In genomic region chrX:7077910-7078245, GRCh38 we compare ENCODE assay signal across 16 cellular contexts.
DNase-seq lines count a peak whose midpoint lies in the region; TF ChIP-seq lines count a peak whose summit lies in the region.
"Had no signal": no experiment of that assay in that cellular context is flagged by ENCODE, and none has a peak within 500 bp of the region (broad histone marks: within the 10 kb centered on the region; RNA-seq: fewer than 3 reads in every experiment).

No MANE protein-coding gene starts in this region.

- H3K4me3 ChIP-seq in BLaER1: no peak overlapping the region
- H3K4me3 ChIP-seq in BLaER1 treated with 17β-estradiol and CSF1 and Interleukin-3, amounts not matched to agents 10 nM and 100 nM: no peak overlapping the region; a peak in 1 of 20 replicates
- H3K4me3 ChIP-seq in lower leg skin (ENCODE audit: low read depth, poor library complexity, severe bottlenecking): no peak overlapping the region
- H3K4me3 ChIP-seq: GM23338 had no signal

- no peaks in the 10 kb centered on the region for H4K20me1 ChIP-seq in BLaER1
- no peaks in the 10 kb centered on the region for H4K20me1 ChIP-seq in BLaER1 treated with 17β-estradiol and CSF1 and Interleukin-3, amounts not matched to agents 10 nM and 100 nM

- no peak for TF ChIP-seq POLR2A in lower leg skin (IDR thresholded peaks at IDR 0.05)

- WGBS in lower leg skin, 2 donors: 89 to 93% methylated on average over 5 of the region's 5 CpGs

- H3K4me3 Mint-ChIP-seq in neural crest cell (no peak overlapping the region), progenitor cell of endocrine pancreas (ENCODE audit: low read depth) (no peak overlapping the region)
- H3K4me3 Mint-ChIP-seq: CD14-positive monocyte; CD4-positive, alpha-beta T cell; CD8-positive, alpha-beta memory T cell; GM23338; H9 had no signal

- H3K27me3 Mint-ChIP-seq in neural crest cell (ENCODE audit: low read depth): no peaks in the 10 kb centered on the region
- H3K27me3 Mint-ChIP-seq in progenitor cell of endocrine pancreas: no peaks in the 10 kb centered on the region
- H3K27me3 Mint-ChIP-seq: CD4-positive, alpha-beta T cell; CD8-positive, alpha-beta memory T cell had no signal

- no peak for DNase-seq in neural crest cell (ENCODE audit: low read depth, low spot score)
- no peak for DNase-seq in lower leg skin (ENCODE audit: low spot score in 2 of 2)
- no peak for DNase-seq in progenitor cell of endocrine pancreas (ENCODE audit: low spot score, unreplicated experiment)
- no peak for DNase-seq in NCI-H69 (lab: John Stamatoyannopoulos, UW)
- no peak for DNase-seq in activated CD4-positive, alpha-beta T cell treated with anti-CD3 and anti-CD28 coated beads, Interleukin-2, amount 50 U/mL, for 4 hours
- DNase-seq: CD4-positive, alpha-beta T cell; CD8-positive, alpha-beta memory T cell; DMS 273 treated with DMSO at 0.1 percent for 48 hours; DMS79; GF-D8; H9 had no signal

- peaks cover 11% of the 10 kb centered on the region for H3K36me3 Mint-ChIP-seq in neural crest cell (ENCODE audit: low read depth)
- H3K36me3 Mint-ChIP-seq in progenitor cell of endocrine pancreas (ENCODE audit: insufficient read depth): peaks cover 12% of the 10 kb centered on the region

- peak overlapping the region; percentile 46 for H3K27ac Mint-ChIP-seq in neural crest cell (ENCODE audit: unreplicated experiment)
- no peak overlapping the region for H3K27ac Mint-ChIP-seq in progenitor cell of endocrine pancreas
- H3K27ac Mint-ChIP-seq: CD4-positive, alpha-beta T cell; GM23338 had no signal

- no peaks in the 10 kb centered on the region for H3K9me3 Mint-ChIP-seq in neural crest cell
- no peaks in the 10 kb centered on the region for H3K9me3 Mint-ChIP-seq in progenitor cell of endocrine pancreas (ENCODE audit: low read depth)
- H3K9me3 Mint-ChIP-seq: CD4-positive, alpha-beta T cell; CD8-positive, alpha-beta memory T cell; GM23338; H9 had no signal

- intact Hi-C loops in lower leg skin (cut with DNase I; ENCODE audit: low total_unique reads): no loop called here

- H3K4me2 ChIP-seq in BLaER1: peak overlapping the region; percentile 66
- peak overlapping the region; percentile 64 to 84 (median 79) for H3K4me2 ChIP-seq in BLaER1 treated with 17β-estradiol and CSF1 and Interleukin-3, amounts not matched to agents 10 nM and 100 nM
- H3K4me2 ChIP-seq: GM23338 had no signal

- no peak overlapping the region; the same call in 1 of the 2 replicates for H3K9ac ChIP-seq in BLaER1
- peak overlapping the region in 5 of 11 experiments; percentile 1 to 47 (median 40); a peak in 6 of 22 replicates for H3K9ac ChIP-seq in BLaER1 treated with 17β-estradiol and CSF1 and Interleukin-3, amounts not matched to agents 10 nM and 100 nM

- peaks cover 78% of the 10 kb centered on the region for H3K4me1 ChIP-seq in BLaER1
- peaks cover 68 to 89% (median 77%) of the 10 kb centered on the region in 10 experiments for H3K4me1 ChIP-seq in BLaER1 treated with 17β-estradiol and CSF1 and Interleukin-3, amounts not matched to agents 10 nM and 100 nM

- H3K36me3 ChIP-seq in BLaER1: peaks cover 50% of the 10 kb centered on the region
- H3K36me3 ChIP-seq in BLaER1 treated with 17β-estradiol and CSF1 and Interleukin-3, amounts not matched to agents 10 nM and 100 nM: peaks cover 13 to 60% (median 37%) of the 10 kb centered on the region in 11 experiments; a peak in 21 of 22 replicates
- peaks cover 2% of the 10 kb centered on the region for H3K36me3 ChIP-seq in KOPT-K1 (ENCODE audit: insufficient read depth, low read length)

- no peaks in the 10 kb centered on the region for H3K27me3 ChIP-seq in BLaER1
- H3K27me3 ChIP-seq in BLaER1 treated with 17β-estradiol and CSF1 and Interleukin-3, amounts not matched to agents 10 nM and 100 nM: no peaks in the 10 kb centered on the region

- peaks cover 17% of the 10 kb centered on the region for H3K4me1 Mint-ChIP-seq in neural crest cell
- peaks cover 27% of the 10 kb centered on the region for H3K4me1 Mint-ChIP-seq in progenitor cell of endocrine pancreas (ENCODE audit: low read depth)

- peak overlapping the region; percentile 68; the same call in 1 of the 2 replicates for H3K27ac ChIP-seq in BLaER1
- peak overlapping the region in 8 of 11 experiments; percentile 33 to 72 (median 64); a peak in 16 of 22 replicates for H3K27ac ChIP-seq in BLaER1 treated with 17β-estradiol and CSF1 and Interleukin-3, amounts not matched to agents 10 nM and 100 nM
- H3K27ac ChIP-seq in KOPT-K1 (ENCODE audit: low read depth, low read length, poor library complexity, severe bottlenecking): peak overlapping the region; percentile 91

- TF ChIP-seq CTCF in neural crest cell (conservative IDR thresholded peaks at IDR 0.05): no peak
- TF ChIP-seq CTCF in lower leg skin (IDR thresholded peaks at IDR 0.05): no peak
- TF ChIP-seq CTCF in progenitor cell of endocrine pancreas (IDR thresholded peaks at IDR 0.05; ENCODE audit: unreplicated experiment): no peak

- H3K9me3 ChIP-seq in BLaER1 (peaks cover 8% of the 10 kb centered on the region; the same call in 1 of the 2 replicates), KOPT-K1 (ENCODE audit: insufficient read depth, low read length, poor library complexity, severe bottlenecking) (no peaks in the 10 kb centered on the region)
- peaks cover 0 to 14% (median 5%) of the 10 kb centered on the region in 11 experiments; a peak in 11 of 22 replicates for H3K9me3 ChIP-seq in BLaER1 treated with 17β-estradiol and CSF1 and Interleukin-3, amounts not matched to agents 10 nM and 100 nM (replicated peaks in 1 of 11)
